Comparison of ENCODE assay signal across 9 cellular contexts in the genomic region with DNA sequence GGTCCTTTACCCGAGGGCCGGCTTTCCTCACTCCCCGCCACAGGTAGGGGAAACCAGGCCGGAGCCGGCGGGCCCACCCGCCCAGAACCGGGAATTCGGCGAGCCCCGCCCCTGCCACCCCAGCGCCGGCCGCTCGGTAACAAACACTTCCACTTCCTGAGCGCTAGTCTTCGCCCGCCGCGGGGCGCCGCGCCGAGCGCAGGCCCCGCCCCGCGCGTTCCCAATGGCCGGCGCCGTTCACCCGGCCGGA. TPM values are rescaled to one million over a fixed set of nuclear protein-coding genes. Genes with fewer than 3 reads are reported as not detected.
DNase-seq lines count a peak whose midpoint lies in the region; ATAC-seq and TF ChIP-seq lines count a peak whose summit lies in the region.
"Had no signal": no experiment of that assay in that cellular context is flagged by ENCODE, and none has a peak within 500 bp of the region (broad histone marks: within the 10 kb centered on the region; RNA-seq: fewer than 3 reads in every experiment).

No MANE protein-coding gene starts in this region.

- H3K36me3 ChIP-seq in HCT116 (ENCODE audit: control insufficient read depth in 1 of 2, insufficient read depth in 2 of 2, low read length in 2 of 2) (peaks cover 0 to 2% of the 10 kb centered on the region in 2 experiments; a peak in 2 of 4 replicates), mucosa of rectum (ENCODE audit: control insufficient read depth in 2 of 2, insufficient read depth in 2 of 2, low read length in 2 of 2) (peaks cover 0 to 2% of the 10 kb centered on the region in 2 donors)

- intact Hi-C loops in HCT116 (cut with micrococcal nuclease): no loop called here

- H3K27ac ChIP-seq in HCT116 (ENCODE audit: low read depth, low read length) (peak overlapping the region; percentile 53), mucosa of rectum (ENCODE audit: low read depth in 2 of 2, low read length in 2 of 2) (peak overlapping the region; percentile 63 to 64)

- no peaks in the 10 kb centered on the region for H3K9me2 ChIP-seq in HCT116 (ENCODE audit: insufficient read depth)

- H3K27me3 ChIP-seq in HCT116 (ENCODE audit: insufficient read depth, low read length) (no peaks in the 10 kb centered on the region), mucosa of rectum (ENCODE audit: control insufficient read depth in 2 of 2, insufficient read depth in 2 of 2, low read length in 2 of 2) (no peaks in the 10 kb centered on the region)

- TF ChIP-seq RAD21 in HCT116 (IDR thresholded peaks at IDR 0.05; ENCODE audit: low read depth): no peak

- no peak for ATAC-seq in HCT116
- ATAC-seq in GM18907 (IDR thresholded peaks at IDR 0.05; ENCODE audit: unreplicated experiment): no peak

- H2AFZ ChIP-seq in HCT116 (ENCODE audit: low read depth, low read length, poor library complexity, severe bottlenecking): no peak overlapping the region

- in situ Hi-C loops in astrocyte of the cerebellum (cut with HindIII; ENCODE audit: low sequenced_read_pairs): no loop called here

- no TSS peak for BruUV-seq in HCT116 (replicated peaks; lab: Mats Ljungman, UMichigan)

- H3K9ac ChIP-seq in HCT116 (ENCODE audit: low read length) (peak overlapping the region; percentile 57), mucosa of rectum (ENCODE audit: low read depth in 1 of 2, low read length in 2 of 2) (peak overlapping the region; percentile 60 to 64)

- RAD21 ChIA-PET in HCT116 (lab: Charles Lee; ENCODE audit: low non-redundant PET in 1 of 2, low total read pairs in 2 of 2, uncharacterized antibody in 2 of 2, unreplicated experiment in 2 of 2): no interaction called here

- no peak for TF ChIP-seq POLR2A in HCT116 (IDR thresholded peaks at IDR 0.05; ENCODE audit: borderline replicate concordance, extremely low read depth, insufficient read depth, insufficient read length)

- peaks cover 47% of the 10 kb centered on the region for H3K79me2 ChIP-seq in HCT116 (ENCODE audit: insufficient read depth, low read length)

- DNase-seq in AG10803 (ENCODE audit: low read depth): no peak
- DNase-seq in HCT116 (ENCODE audit: low read depth, low spot score): no peak
- no peak for DNase-seq in astrocyte of the cerebellum (ENCODE audit: low read depth)
- DNase-seq in SKM-1 (lab: John Stamatoyannopoulos, UW; ENCODE audit: unreplicated experiment): no peak
- DNase-seq in SW480 (ENCODE audit: low spot score): no peak
- no peak for DNase-seq in stimulated activated CD4-positive, alpha-beta T cell treated with anti-CD3 and anti-CD28 coated beads, Interleukin-4, amount 100 ng/mL, for 24 hours

- H3K4me3 ChIP-seq in AG10803 (ENCODE audit: low read length) (peak overlapping the region; percentile 58), HCT116 (replicated peaks in 1 of 2; ENCODE audit: low read depth in 1 of 2, low read length in 2 of 2) (peak overlapping the region; percentile 49 to 74), astrocyte of the cerebellum (ENCODE audit: low read depth, low read length) (peak overlapping the region; percentile 84), mucosa of rectum (ENCODE audit: low read length in 2 of 2) (peak overlapping the region; percentile 59 to 66)

- no peaks in the 10 kb centered on the region for H3K9me3 ChIP-seq in HCT116 (ENCODE audit: control insufficient read depth in 1 of 2, insufficient read depth in 1 of 2, low read depth in 1 of 2, low read length in 2 of 2)
- no peaks in the 10 kb centered on the region for H3K9me3 ChIP-seq in mucosa of rectum (ENCODE audit: control insufficient read depth in 2 of 2, low read length in 2 of 2)

- H4K20me1 ChIP-seq in HCT116 (ENCODE audit: insufficient read depth): peaks cover 3% of the 10 kb centered on the region; the same call in 1 of the 2 replicates

- POLR2A ChIA-PET in HCT116 (lab: Charles Lee): interaction anchor here (0.9 to 3.2 kb wide), 3 partner anchors 10 to 26 kb away, joined by 3 to 12 read pairs (median 3); partner anchors contain the start of gene RAB37

- peak overlapping the region; percentile 87 for H3K4me2 ChIP-seq in HCT116 (ENCODE audit: low read length)

- CTCF ChIA-PET in HCT116 (lab: Charles Lee): interaction anchor here (4.5 kb wide), 1 partner anchor 12 kb away, joined by 42 read pairs; the partner anchor contains the start of gene RAB37

- peaks cover 34 to 61% of the 10 kb centered on the region in 2 experiments for H3K4me1 ChIP-seq in HCT116 (ENCODE audit: control insufficient read depth in 1 of 2, insufficient read depth in 2 of 2, low read length in 2 of 2)
- H3K4me1 ChIP-seq in mucosa of rectum (ENCODE audit: control insufficient read depth in 2 of 2, insufficient read depth in 2 of 2, low read length in 2 of 2): peaks cover 46 to 50% of the 10 kb centered on the region in 2 donors

- TF ChIP-seq CTCF in AG10803 (conservative IDR thresholded peaks at IDR 0.05; ENCODE audit: low read length): no peak
- TF ChIP-seq CTCF in HCT116 (IDR thresholded peaks at IDR 0.05 in 2 of 3, conservative IDR thresholded peaks at IDR 0.05 in 1 of 3; ENCODE audit: borderline replicate concordance in 1 of 3, insufficient read depth in 1 of 3, low read depth in 2 of 3, low read length in 2 of 3): no peak
- no peak for TF ChIP-seq CTCF in astrocyte of the cerebellum (IDR thresholded peaks at IDR 0.05; ENCODE audit: low read depth, low read length, missing control alignments)

TF ChIP-seq in HCT116, 20 proteins besides CTCF, POLR2A, EP300 and RAD21 (continues in another document):
- TF ChIP-seq ZFX (IDR thresholded peaks at IDR 0.05) (no peak), POLR2AphosphoS5 (IDR thresholded peaks at IDR 0.05; ENCODE audit: low read depth, low read length) (no peak), CEBPB (IDR thresholded peaks at IDR 0.05; ENCODE audit: low read depth) (no peak), REST (IDR thresholded peaks at IDR 0.05; ENCODE audit: low read depth) (no peak), ZBTB33 (IDR thresholded peaks at IDR 0.05; ENCODE audit: extremely low read depth, insufficient replicate concordance, low read length) (no peak), YY1 (IDR thresholded peaks at IDR 0.05; ENCODE audit: extremely low read depth, insufficient replicate concordance, low read depth, low read length) (no peak), ELF1 (IDR thresholded peaks at IDR 0.05; ENCODE audit: borderline replicate concordance, low read depth) (no peak), JUND (IDR thresholded peaks at IDR 0.05) (no peak), EGR1 (IDR thresholded peaks at IDR 0.05; ENCODE audit: low read depth) (no peak), CBX3 (IDR thresholded peaks at IDR 0.05; ENCODE audit: low read depth) (no peak), SRF (IDR thresholded peaks at IDR 0.05; ENCODE audit: low read depth) (no peak), EZH2 (IDR thresholded peaks at IDR 0.05) (no peak), ZNF274 (IDR thresholded peaks at IDR 0.05; ENCODE audit: low read depth, low read length) (no peak)
- TF ChIP-seq, protein P1, sequence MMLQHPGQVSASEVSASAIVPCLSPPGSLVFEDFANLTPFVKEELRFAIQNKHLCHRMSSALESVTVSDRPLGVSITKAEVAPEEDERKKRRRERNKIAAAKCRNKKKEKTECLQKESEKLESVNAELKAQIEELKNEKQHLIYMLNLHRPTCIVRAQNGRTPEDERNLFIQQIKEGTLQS (IDR thresholded peaks at IDR 0.05): no peak
- TF ChIP-seq, protein P2, sequence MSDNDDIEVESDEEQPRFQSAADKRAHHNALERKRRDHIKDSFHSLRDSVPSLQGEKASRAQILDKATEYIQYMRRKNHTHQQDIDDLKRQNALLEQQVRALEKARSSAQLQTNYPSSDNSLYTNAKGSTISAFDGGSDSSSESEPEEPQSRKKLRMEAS (IDR thresholded peaks at IDR 0.05): no peak

RNA-seq across cellular contexts. Expression of gene NHERF1, which starts 0.2 kb away (rescaled TPM):
- total RNA-seq in HCT116 (2021; ENCODE audit: unreplicated experiment): 129 TPM
- 71.3 and 81.9 TPM in 2 replicates for polyA plus RNA-seq in HCT116 (2012)

RNA-seq across cellular contexts. Expression of gene RAB37, which starts 11.1 kb away (rescaled TPM):
- 8.2 TPM for total RNA-seq in HCT116 (2021; ENCODE audit: unreplicated experiment)
- 10.4 and 11.7 TPM in 2 replicates for polyA plus RNA-seq in HCT116 (2012)
- total RNA-seq: glomerular endothelial cell had no signal

RNA-seq across cellular contexts. Expression of gene NAT9, which starts 27.9 kb away (rescaled TPM):
- total RNA-seq in HCT116 (2021; ENCODE audit: unreplicated experiment): 88.7 TPM
- polyA plus RNA-seq in HCT116 (2012): 67.7 and 68.5 TPM in 2 replicates

RNA-seq across cellular contexts. Expression of gene CD300LF, which starts 35.5 kb away (rescaled TPM):
- not detected for total RNA-seq in HCT116 (2021; ENCODE audit: unreplicated experiment)
- not detected in 2 replicates for polyA plus RNA-seq in HCT116 (2012)
- total RNA-seq: glomerular endothelial cell had no signal
